Comparison of ENCODE assay signal across 8 cellular contexts in the genomic region with DNA sequence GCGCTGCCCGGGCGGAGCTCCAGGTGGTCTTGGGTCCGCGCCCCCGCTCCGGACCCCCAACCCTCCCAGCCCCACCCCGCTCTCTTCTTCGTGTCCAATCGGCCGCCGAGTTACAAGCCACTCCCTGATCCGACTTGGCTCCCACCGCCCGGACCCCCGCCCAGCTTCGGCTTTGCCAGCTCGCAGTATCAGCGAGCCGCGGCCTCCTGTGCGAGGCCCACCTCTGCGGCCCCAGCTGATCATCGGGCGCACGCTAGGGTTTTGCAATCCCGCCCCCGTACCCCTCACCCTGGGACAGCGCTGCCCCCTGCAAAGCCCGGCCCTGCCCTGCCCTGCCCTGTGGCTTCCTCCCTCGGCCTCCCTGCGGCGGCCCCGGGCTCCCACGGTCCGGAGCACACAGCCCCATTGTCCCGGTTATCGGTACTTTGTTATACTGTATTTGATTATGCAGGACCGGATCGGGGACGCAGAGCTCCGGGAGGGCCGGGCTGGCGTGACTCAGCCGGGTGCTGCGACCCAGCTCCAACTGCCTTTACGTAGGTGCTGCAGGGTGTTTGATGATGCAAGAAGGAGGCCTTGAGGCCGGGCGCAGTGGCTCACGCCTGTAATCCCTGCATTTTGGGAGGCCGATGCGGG. TPM values are rescaled to one million over a fixed set of nuclear protein-coding genes. Genes with fewer than 3 reads are reported as not detected.
A peak's percentile ranks its signal among the peaks of the same experiment; 100 is the strongest.
DNase-seq lines count a peak whose midpoint lies in the region; ATAC-seq and TF ChIP-seq lines count a peak whose summit lies in the region.

No MANE protein-coding gene starts in this region.

- POLR2A ChIA-PET in Caco-2 (lab: Charles Lee), result interaction anchor here (0.6 to 1.3 kb wide), 5 partner anchors 15 to 1831 kb away, joined by 3 to 7 read pairs (median 4); no protein-coding TSS in a partner anchor

- peak overlapping the region; percentile 93 for H3K27ac Mint-ChIP-seq in Caco-2 (ENCODE audit: unreplicated experiment)

- no peaks in the 10 kb centered on the region for H3K4me1 ChIP-seq in Caco-2
- H3K4me1 ChIP-seq in NT2/D1 (ENCODE audit: insufficient read depth, insufficient read length), result peaks cover 14% of the 10 kb centered on the region

- CTCF ChIA-PET in Caco-2 (lab: Charles Lee), result interaction anchor here (0.6 to 1.3 kb wide), 4 partner anchors 15 to 99 kb away, joined by 3 to 5 read pairs (median 4); partner anchors contain the start of gene GMIP

- H3K9ac ChIP-seq in NT2/D1 (ENCODE audit: insufficient read length, low read depth), result peak overlapping the region; percentile 87

- H3K9me3 ChIP-seq in Caco-2 (no peaks in the 10 kb centered on the region), NT2/D1 (ENCODE audit: insufficient read depth, low read length) (no peaks in the 10 kb centered on the region)

- H3K36me3 ChIP-seq in Caco-2 (ENCODE audit: control insufficient read depth, insufficient read depth, low read length) (no peaks in the 10 kb centered on the region; the same call in 1 of the 2 replicates), NT2/D1 (ENCODE audit: insufficient read depth, insufficient read length, low read length) (peaks cover 55% of the 10 kb centered on the region)

- peaks cover 44% of the 10 kb centered on the region for H3K36me3 Mint-ChIP-seq in Caco-2 (ENCODE audit: insufficient read depth, unreplicated experiment)

- DNase-seq in Caco-2, result peak; percentile 75 to 78
- peak; percentile 78 for DNase-seq in NT2/D1 (ENCODE audit: low read depth, low spot score)
- DNase-seq in activated naive CD4-positive, alpha-beta T cell treated with Interleukin-2 at 50 U/mL for 16 hours, result peak; percentile 53
- DNase-seq in left cardiac atrium, result no peak
- DNase-seq in skeletal muscle cell (ENCODE audit: low read depth), result peak; percentile 43
- no peak for DNase-seq in AG08395 (ENCODE audit: low spot score)

- H3K27me3 ChIP-seq in Caco-2 (replicated peaks; ENCODE audit: control insufficient read depth, insufficient read depth, low read length) (no peaks in the 10 kb centered on the region), NT2/D1 (ENCODE audit: insufficient read depth, insufficient read length) (no peaks in the 10 kb centered on the region)

- intact Hi-C loops in Caco-2 (cut with micrococcal nuclease; ENCODE audit: unreplicated experiment), result loop anchor here (1.0 to 5.0 kb wide), 2 partner anchors 15 to 96 kb away; partner anchors contain the start of gene GMIP
- intact Hi-C loops in left cardiac atrium (cut with DNase I), result no loop called here

- TF ChIP-seq CTCF in Caco-2 (IDR thresholded peaks at IDR 0.05; ENCODE audit: insufficient read depth in 1 of 2, low read depth in 1 of 2, low read length in 1 of 2, severe bottlenecking in 1 of 2, unreplicated experiment in 1 of 2), result no peak

- peaks cover 19% of the 10 kb centered on the region for H3K4me1 Mint-ChIP-seq in Caco-2 (ENCODE audit: low read depth, unreplicated experiment)

- H3K4me3 ChIP-seq in Caco-2 (ENCODE audit: low read depth, low read length) (peak overlapping the region; percentile 87), NT2/D1 (ENCODE audit: insufficient read length, low read depth) (peak overlapping the region; percentile 73), skeletal muscle cell (ENCODE audit: low read depth, low read length) (peak overlapping the region; percentile 38)

- TSS peak; percentile 73 for BruUV-seq in Caco-2 (replicated peaks; lab: Mats Ljungman, UMichigan)

- ATAC-seq in HG02623 (IDR thresholded peaks at IDR 0.05; ENCODE audit: unreplicated experiment) (peak; percentile 5), left cardiac atrium (peak; percentile 39 to 48), HG03135 (IDR thresholded peaks at IDR 0.05; ENCODE audit: unreplicated experiment) (no peak)

- no peaks in the 10 kb centered on the region for H3K27me3 Mint-ChIP-seq in Caco-2 (ENCODE audit: insufficient read depth, unreplicated experiment)

- no peaks in the 10 kb centered on the region for H3K9me3 Mint-ChIP-seq in Caco-2 (ENCODE audit: unreplicated experiment)

- peak overlapping the region; percentile 91 for H3K4me3 Mint-ChIP-seq in Caco-2 (ENCODE audit: unreplicated experiment)

RNA-seq across cellular contexts. Expression of gene LPAR2, which starts 0.6 kb away (rescaled TPM):
- 29.3 and 31.3 TPM in 2 replicates for total RNA-seq in Caco-2 (2022)
- total RNA-seq in left cardiac atrium, result 1 to 10 TPM in 1 of 2 donors, under 1 TPM in 1; 0.47 to 2.6 TPM

RNA-seq across cellular contexts. Expression of gene PBX4, which starts 10.1 kb away (rescaled TPM):
- total RNA-seq in Caco-2 (2022) (3.5 and 3.6 TPM in 2 replicates), left cardiac atrium (under 1 TPM; 0.35 to 0.37 TPM)

RNA-seq across cellular contexts. Expression of gene GMIP, which starts 14.8 kb away (rescaled TPM):
- total RNA-seq in Caco-2 (2022) (8.6 and 10.4 TPM in 2 replicates), left cardiac atrium (1 to 10 TPM; 5.8 to 7.5 TPM)

RNA-seq across cellular contexts. Expression of gene ATP13A1, which starts 34.9 kb away (rescaled TPM):
- 83.0 and 93.1 TPM in 2 replicates for total RNA-seq in Caco-2 (2022)
- 10 to 100 TPM; 24.1 to 29.6 TPM for total RNA-seq in left cardiac atrium

RNA-seq across cellular contexts. Expression of gene ZNF101, which starts 40.0 kb away (rescaled TPM):
- total RNA-seq in Caco-2 (2022) (11.8 and 12.5 TPM in 2 replicates), left cardiac atrium (1 to 10 TPM; 4.9 to 6.4 TPM)

Comparison
In these comparisons a context has a peak if more than half of its experiments do, and no peak if none do; other contexts are left out.
1. DNase-seq: peak in Caco-2 (2 of 2), NT2/D1 (single experiment), activated naive CD4-positive, alpha-beta T cell treated with Interleukin-2 at 50 U/mL for 16 hours (single experiment) and skeletal muscle cell (single experiment); none in left cardiac atrium (single experiment) and AG08395 (single experiment).
2. Peak in every context shown above with its lines, with median percentiles within 50 percentile points of each other: H3K4me3 ChIP-seq.